18 cellular contexts compared by ENCODE assay signal in the genomic region with DNA sequence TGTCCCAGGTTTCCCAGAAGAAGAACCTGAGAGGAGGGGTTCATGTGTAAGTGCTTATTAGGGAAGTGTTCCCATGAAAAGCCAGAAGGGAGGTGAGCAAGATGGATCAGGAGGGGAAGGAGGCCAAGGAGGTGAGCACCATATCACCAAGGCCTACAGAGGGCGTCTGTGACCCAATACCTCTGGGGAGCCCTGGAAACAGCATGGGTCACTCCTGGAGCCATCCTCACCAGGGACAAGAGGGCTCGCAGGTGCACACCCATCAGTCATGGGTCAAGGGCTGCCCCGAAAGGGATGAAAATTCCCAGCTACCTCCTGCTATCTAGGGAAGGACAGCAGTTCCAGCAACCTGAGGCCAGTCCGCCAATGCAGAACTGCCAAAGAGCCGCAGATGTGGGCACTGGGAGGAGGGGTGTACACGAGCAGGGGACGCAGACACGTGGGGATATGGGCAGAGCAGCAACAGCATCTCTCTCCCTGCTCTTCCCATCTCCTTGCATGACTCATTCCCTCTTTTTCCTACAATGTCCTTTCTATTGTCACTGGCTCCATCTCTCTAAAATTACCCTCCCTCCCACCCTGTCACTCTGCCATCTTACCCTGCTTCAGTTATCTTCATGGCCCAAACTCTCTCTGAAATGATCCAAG.
DNase-seq lines count a peak whose midpoint lies in the region; FAIRE-seq and TF ChIP-seq lines count a peak whose summit lies in the region.
"Had no signal": no experiment of that assay in that cellular context is flagged by ENCODE, and none has a peak within 500 bp of the region (broad histone marks: within the 10 kb centered on the region; RNA-seq: fewer than 3 reads in every experiment).

No MANE protein-coding gene starts in this region.

- no peak for TF ChIP-seq POLR2A in breast epithelium (IDR thresholded peaks at IDR 0.05)

- H3K9me3 ChIP-seq in OCI-LY3 (ENCODE audit: insufficient read depth, low read length) = no peaks in the 10 kb centered on the region
- H3K9me3 ChIP-seq in breast epithelium = no peaks in the 10 kb centered on the region
- H3K9me3 ChIP-seq: neutrophil, SK-N-SH had no signal

- DNase-seq in D721Med (ENCODE audit: insufficient read length, low spot score) (no peak), islet precursor cell (peak; percentile 40), T-helper 9 cell (no peak), breast epithelium (ENCODE audit: low spot score in 2 of 2) (no peak), A172 (ENCODE audit: low spot score) (no peak), mesenteric fat pad (ENCODE audit: low spot score) (no peak)
- DNase-seq: activated CD4-positive, alpha-beta T cell treated with anti-CD3 and anti-CD28 coated beads, Interleukin-2, amount 10 ng/mL, durations not matched to agents 24 days and 14 days; effector memory CD8-positive, alpha-beta T cell; hypothalamus; left colon; NCI-H1694 treated with DMSO at 0.1 percent for 48 hours; NCI-H510A; SK-N-SH; stimulated activated CD4-positive, alpha-beta T cell treated with anti-CD3 and anti-CD28 coated beads, Interleukin-2, amount 100 ng/mL, for 24 hours had no signal

- H3K79me2 ChIP-seq in OCI-LY3 (ENCODE audit: low read length) = no peaks in the 10 kb centered on the region

- H3K27ac ChIP-seq in OCI-LY3 (ENCODE audit: low read length) (no peak overlapping the region), breast epithelium (no peak overlapping the region)
- H3K27ac ChIP-seq: neutrophil had no signal

- no peak for FAIRE-seq in D721Med (lab: Jason Lieb, UNC)
- FAIRE-seq: GM18507 had no signal

- H2AFZ ChIP-seq in OCI-LY3 (ENCODE audit: low read depth, low read length) = no peak overlapping the region

- TF ChIP-seq CTCF in D721Med (IDR thresholded peaks at IDR 0.05; ENCODE audit: insufficient read depth, missing control alignments) (peak; percentile 4), GM12872 (IDR thresholded peaks at IDR 0.05; ENCODE audit: insufficient read depth, low read depth, low read length) (peak; percentile 57), OCI-LY3 (IDR thresholded peaks at IDR 0.05; ENCODE audit: low read depth, low read length) (peak; percentile 20; the same call in 1 of the 2 replicates), breast epithelium (IDR thresholded peaks at IDR 0.05) (no peak)

- H3K4me1 ChIP-seq in OCI-LY3 (ENCODE audit: low read length) (no peaks in the 10 kb centered on the region), breast epithelium (no peaks in the 10 kb centered on the region)

- H3K36me3 ChIP-seq in OCI-LY3 (replicated peaks; ENCODE audit: low read depth, low read length) = no peaks in the 10 kb centered on the region
- no peaks in the 10 kb centered on the region for H3K36me3 ChIP-seq in breast epithelium
- H3K36me3 ChIP-seq: neutrophil had no signal

- H4K20me1 ChIP-seq in OCI-LY3 (ENCODE audit: insufficient read depth, low read length) = no peaks in the 10 kb centered on the region

- intact Hi-C loops in breast epithelium (cut with DNase I; ENCODE audit: low total_unique reads) = loop anchor here (5.0 kb wide), 1 partner anchor 1183 kb away; no protein-coding TSS in a partner anchor

- H3K27me3 ChIP-seq in OCI-LY3 (ENCODE audit: low read depth, low read length) (no peaks in the 10 kb centered on the region), breast epithelium (no peaks in the 10 kb centered on the region)
- H3K27me3 ChIP-seq: neutrophil had no signal

- no peak overlapping the region for H3K4me2 ChIP-seq in OCI-LY3 (ENCODE audit: low read length)
- H3K4me2 ChIP-seq: SK-N-SH had no signal

- no peak overlapping the region for H3K9ac ChIP-seq in OCI-LY3 (ENCODE audit: low read length)
- H3K9ac ChIP-seq: SK-N-SH had no signal

- H3K4me3 ChIP-seq in OCI-LY3 (ENCODE audit: low read length) = no peak overlapping the region
- H3K4me3 ChIP-seq in breast epithelium = no peak overlapping the region

Comparison
In these comparisons a context has a peak if more than half of its experiments do, and no peak if none do; other contexts are left out.
1. CTCF ChIP-seq: peak in D721Med (single experiment), GM12872 (single experiment) and OCI-LY3 (single experiment); none in breast epithelium (0 of 3).